ENCODE assay signal across 13 cellular contexts in the genomic region with DNA sequence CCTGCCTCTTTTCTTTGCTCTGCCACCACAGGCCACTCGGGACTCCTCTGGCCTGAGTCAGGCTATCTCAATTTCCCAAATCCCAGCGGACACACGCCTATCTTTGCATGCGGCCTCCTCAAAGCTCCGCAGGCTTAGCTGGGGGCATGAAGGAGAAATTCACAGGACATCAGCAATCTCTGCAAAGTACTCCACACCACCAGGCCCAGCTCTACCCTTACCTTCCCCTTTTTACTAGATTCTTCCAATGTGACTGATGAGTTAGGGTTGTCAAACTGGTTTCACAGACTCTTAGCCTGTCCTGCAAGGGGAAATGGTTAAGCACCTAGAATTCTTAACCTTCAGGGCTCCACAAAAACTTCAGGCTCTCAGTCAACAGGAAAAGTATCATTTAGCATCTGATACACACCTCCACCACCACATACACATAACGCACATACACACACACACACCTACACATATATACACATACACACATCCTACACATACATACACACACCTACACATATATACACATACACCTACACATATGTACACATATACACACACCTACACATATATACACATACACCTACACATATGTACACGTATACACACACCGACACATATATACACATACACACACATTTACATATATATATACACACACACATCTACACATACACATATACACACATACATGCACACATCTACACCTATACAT.
DNase-seq lines count a peak whose midpoint lies in the region; FAIRE-seq and TF ChIP-seq lines count a peak whose summit lies in the region.
"Had no signal": no experiment of that assay in that cellular context is flagged by ENCODE, and none has a peak within 500 bp of the region (broad histone marks: within the 10 kb centered on the region; RNA-seq: fewer than 3 reads in every experiment).

No MANE protein-coding gene starts in this region.

- TF ChIP-seq CTCF in osteoblast (IDR thresholded peaks at IDR 0.05; ENCODE audit: extremely low read depth, low read depth, low read length), result no peak

- H3K4me1 ChIP-seq in Karpas-422 (ENCODE audit: low read length), result peaks cover 4% of the 10 kb centered on the region
- peaks cover 21% of the 10 kb centered on the region for H3K4me1 ChIP-seq in osteoblast (ENCODE audit: insufficient read depth, low read length)

- TF ChIP-seq POLR2A in GM12891 (IDR thresholded peaks at IDR 0.05; ENCODE audit: low read depth, low read length), result no peak

- no peak overlapping the region for H3K4me2 ChIP-seq in Karpas-422 (ENCODE audit: low read depth, low read length, poor library complexity, severe bottlenecking)
- no peak overlapping the region for H3K4me2 ChIP-seq in osteoblast (ENCODE audit: insufficient read depth, low read length)

- no peaks in the 10 kb centered on the region for H3K9me2 ChIP-seq in Karpas-422 (replicated peaks; ENCODE audit: insufficient read depth, low read length)

- H3K9ac ChIP-seq in Karpas-422 (ENCODE audit: low read length), result no peak overlapping the region

- peak; percentile 79 for FAIRE-seq in GM12891 (lab: Jason Lieb, UNC)

- H3K79me2 ChIP-seq in Karpas-422 (ENCODE audit: low read length), result no peaks in the 10 kb centered on the region
- H3K79me2 ChIP-seq in osteoblast (ENCODE audit: insufficient read depth, low read length), result no peaks in the 10 kb centered on the region

- H3K27ac ChIP-seq in Karpas-422 (ENCODE audit: low read length) (no peak overlapping the region), epithelial cell of prostate (no peak overlapping the region), osteoblast (ENCODE audit: low read depth, low read length) (peak overlapping the region; percentile 88)

- H3K9me3 ChIP-seq in Karpas-422 (ENCODE audit: low read length) (no peaks in the 10 kb centered on the region), osteoblast (ENCODE audit: low read depth, low read length) (no peaks in the 10 kb centered on the region)

- DNase-seq in GM12891 (ENCODE audit: insufficient read length, low spot score), result no peak
- DNase-seq in Karpas-422, result peak; percentile 33
- DNase-seq in epithelial cell of prostate (ENCODE audit: low read depth, low spot score), result peak; percentile 41
- no peak for DNase-seq in osteoblast (ENCODE audit: insufficient read length, low spot score, missing footprints)
- DNase-seq in NCI-H2227 treated with DMSO at 0.1 percent for 48 hours (lab: John Stamatoyannopoulos, UW), result no peak
- DNase-seq in NCI-H226, result no peak
- DNase-seq in NOMO-1 treated with DMSO at 0.1 percent for 48 hours (lab: John Stamatoyannopoulos, UW; ENCODE audit: unreplicated experiment), result no peak
- DNase-seq: ACHN; CD4-positive, alpha-beta T cell; H9; NCI-H1436; NCI-H2029 treated with DMSO at 0.1 percent for 48 hours; Right ventricle myocardium superior had no signal

- no peak overlapping the region for H2AFZ ChIP-seq in Karpas-422 (ENCODE audit: low read length)
- H2AFZ ChIP-seq in osteoblast (ENCODE audit: low read length), result no peak overlapping the region

- no peaks in the 10 kb centered on the region for H4K20me1 ChIP-seq in Karpas-422 (ENCODE audit: insufficient read depth, low read depth, low read length)
- H4K20me1 ChIP-seq in osteoblast (ENCODE audit: insufficient read depth, low read length), result no peaks in the 10 kb centered on the region

- H3K36me3 ChIP-seq in Karpas-422 (ENCODE audit: insufficient read depth, low read length), result no peaks in the 10 kb centered on the region
- no peaks in the 10 kb centered on the region for H3K36me3 ChIP-seq in osteoblast (ENCODE audit: insufficient read depth, low read length)

- H3K4me3 ChIP-seq in Karpas-422 (ENCODE audit: low read length), result no peak overlapping the region
- no peak overlapping the region for H3K4me3 ChIP-seq in osteoblast (ENCODE audit: insufficient read depth, low read length)

- H3K27me3 ChIP-seq in Karpas-422 (ENCODE audit: low read length) (no peaks in the 10 kb centered on the region), osteoblast (ENCODE audit: insufficient read depth, low read length) (no peaks in the 10 kb centered on the region)

TF ChIP-seq in GM12891, 5 proteins besides CTCF, POLR2A, EP300 and RAD21:
- TF ChIP-seq TAF1 (IDR thresholded peaks at IDR 0.05; ENCODE audit: low read depth, low read length) (no peak), SPI1 (IDR thresholded peaks at IDR 0.05; ENCODE audit: low read depth, low read length) (no peak), POLR2AphosphoS5 (IDR thresholded peaks at IDR 0.05; ENCODE audit: low read depth, low read length) (no peak), POU2F2 (IDR thresholded peaks at IDR 0.05; ENCODE audit: low read depth, low read length) (no peak), PAX5 (IDR thresholded peaks at IDR 0.05; ENCODE audit: insufficient read depth, low read length, severe bottlenecking) (no peak)
TF ChIP-seq in GM12891: peak in this region for 0.

Comparison
In these comparisons a context has a peak if more than half of its experiments do, and no peak if none do; other contexts are left out.
1. DNase-seq: peak in Karpas-422 (single experiment) and epithelial cell of prostate (single experiment); none in GM12891 (single experiment), osteoblast (single experiment), NCI-H2227 treated with DMSO at 0.1 percent for 48 hours (single experiment), NCI-H226 (single experiment) and NOMO-1 treated with DMSO at 0.1 percent for 48 hours (single experiment).